Comparison of ENCODE assay signal across 8 cellular contexts in genomic region chr5:10536931-10537579, GRCh38. TPM values are rescaled to one million over a fixed set of nuclear protein-coding genes. Genes with fewer than 3 reads are reported as not detected.
DNase-seq lines count a peak whose midpoint lies in the region; ATAC-seq, FAIRE-seq and TF ChIP-seq lines count a peak whose summit lies in the region.
"Had no signal": no experiment of that assay in that cellular context is flagged by ENCODE, and none has a peak within 500 bp of the region (broad histone marks: within the 10 kb centered on the region; RNA-seq: fewer than 3 reads in every experiment).

No MANE protein-coding gene starts in this region.

- no peaks in the 10 kb centered on the region for H3K27me3 ChIP-seq in pancreas

- ATAC-seq in HG03159 (IDR thresholded peaks at IDR 0.05; ENCODE audit: unreplicated experiment) = peak; percentile 53
- ATAC-seq in pancreas = peak in 3 of 4 donors; percentile 26 to 72 (median 67)
- no peak for ATAC-seq in HG03095 (IDR thresholded peaks at IDR 0.05; ENCODE audit: unreplicated experiment)

- intact Hi-C loops in pancreas (cut with DNase I) = no loop called here

- FAIRE-seq in pancreas (lab: Jason Lieb, UNC) = no peak

- no peaks in the 10 kb centered on the region for H3K36me3 ChIP-seq in pancreas

- H3K4me3 ChIP-seq in pancreas = peak overlapping the region in 1 of 4 donors; percentile 4

- 5 to 7% methylated on average over 13 of the region's 13 CpGs for WGBS in pancreas, 2 donors

- TF ChIP-seq CTCF in GM13977 (IDR thresholded peaks at IDR 0.05; ENCODE audit: extremely low read depth, insufficient read depth, missing control alignments) (no peak), VCaP (conservative IDR thresholded peaks at IDR 0.05) (no peak), pancreas (IDR thresholded peaks at IDR 0.05) (no peak)

- in situ Hi-C loops in GM13977 (cut with MboI; ENCODE audit: low pct_unique_long_range_greater_than_20kb, low sequenced_read_pairs, unreplicated experiment) = no loop called here

- H3K27ac ChIP-seq in VCaP (peak overlapping the region; percentile 91), pancreas (peak overlapping the region in 1 of 4 donors; percentile 16)

- DNase-seq in GM13977 (ENCODE audit: low spot score) (peak; percentile 51), pancreas (no peak), HCEC 1CT (no peak), LoVo (ENCODE audit: low spot score) (no peak)
- DNase-seq: SW 1271 had no signal

- H3K9me3 ChIP-seq in pancreas = no peaks in the 10 kb centered on the region

- H3K4me1 ChIP-seq in pancreas = peaks cover 0 to 9% (median 0%) of the 10 kb centered on the region in 3 donors

RNA-seq across cellular contexts. Expression of gene ANKRD33B, which starts 26.8 kb away (rescaled TPM):
- 1 to 10 TPM in 5 of 6 donors, under 1 TPM in 1; 0.98 to 2.7 (median 1.3) TPM for total RNA-seq in pancreas
- polyA plus RNA-seq in pancreas = under 1 TPM; 0.57 to 0.77 TPM
